Comparison of ENCODE assay signal across 8 cellular contexts in genomic region chr10:24723788-24724380, GRCh38. TPM values are rescaled to one million over a fixed set of nuclear protein-coding genes. Genes with fewer than 3 reads are reported as not detected.
DNase-seq lines count a peak whose midpoint lies in the region; ATAC-seq and TF ChIP-seq lines count a peak whose summit lies in the region.

TSS of gene ARHGAP21 (minus strand) at chr10:24723887. CDS start at chr10:24721899, 1,988 bp downstream.

- H3K27me3 ChIP-seq in suprapubic skin = no peaks in the 10 kb centered on the region

- peak within 1 kb of the TSS; percentile 90 to 98 (median 95) for H3K4me3 Mint-ChIP-seq in naive B cell

- TF ChIP-seq CTCF in fibroblast of mammary gland (conservative IDR thresholded peaks at IDR 0.05; ENCODE audit: control insufficient read depth, insufficient read depth, low read depth, low read length) = no peak
- no peak for TF ChIP-seq CTCF in suprapubic skin (IDR thresholded peaks at IDR 0.05)

- no peaks in the 10 kb centered on the region for H3K36me3 Mint-ChIP-seq in naive B cell

- peak within 1 kb of the TSS; percentile 83 for H3K4me3 ChIP-seq in fibroblast of mammary gland (ENCODE audit: control insufficient read depth, low read depth, low read length)
- H3K4me3 ChIP-seq in suprapubic skin = peak within 1 kb of the TSS; percentile 76

- ATAC-seq in HG03039 (IDR thresholded peaks at IDR 0.05; ENCODE audit: unreplicated experiment) = peak; percentile 25
- ATAC-seq in naive B cell (ENCODE audit: low read depth in 2 of 2) = peak; percentile 8 to 10

- TF ChIP-seq POLR2A in suprapubic skin (IDR thresholded peaks at IDR 0.05) = peak in 1 of 2 donors; percentile 55

- H3K27me3 Mint-ChIP-seq in naive B cell = peaks cover 0 to 4% (median 0%) of the 10 kb centered on the region in 3 donors

- peak; percentile 26 for DNase-seq in activated T-cell treated with anti-CD3 and anti-CD28 coated beads for 1 hour (ENCODE audit: low read depth)
- no peak for DNase-seq in activated T-cell treated with anti-CD3 and anti-CD28 coated beads, Interleukin-2, amount 50 U/mL, for 48 hours
- DNase-seq in NCI-H748 (lab: John Stamatoyannopoulos, UW; ENCODE audit: unreplicated experiment) = peak; percentile 65
- peak; percentile 19 for DNase-seq in activated T-helper 9 cell treated with anti-CD3 and anti-CD28 coated beads, Interleukin-2, amount 50 U/mL, for 16 hours (ENCODE audit: low read depth)
- DNase-seq in fibroblast of mammary gland (ENCODE audit: low read depth) = peak; percentile 84
- peak; percentile 29 for DNase-seq in naive B cell
- peak; percentile 86 to 87 for DNase-seq in suprapubic skin (ENCODE audit: low spot score in 2 of 2)

- H3K9me3 Mint-ChIP-seq in naive B cell = no peaks in the 10 kb centered on the region

- H3K4me1 ChIP-seq in suprapubic skin = peaks cover 40% of the 10 kb centered on the region

- H3K27ac ChIP-seq in suprapubic skin = peak within 1 kb of the TSS; percentile 90

- H3K27ac Mint-ChIP-seq in naive B cell = peak within 1 kb of the TSS; percentile 66 to 98 (median 90)

- WGBS in suprapubic skin = under 1% methylated on average over 30 of the region's 46 CpGs

- H3K36me3 ChIP-seq in suprapubic skin = no peaks in the 10 kb centered on the region

- no peaks in the 10 kb centered on the region for H3K9me3 ChIP-seq in suprapubic skin

- no peak for TF ChIP-seq EP300 in suprapubic skin (IDR thresholded peaks at IDR 0.05)

- H3K4me1 Mint-ChIP-seq in naive B cell = peaks cover 3 to 26% (median 11%) of the 10 kb centered on the region in 3 donors

RNA-seq across cellular contexts. Expression of gene ARHGAP21, which starts in this region (rescaled TPM):
- polyA plus RNA-seq in naive B cell (ENCODE audit: low read depth in 6 of 6) = 1 to 10 TPM in 1 of 6 donors, under 1 TPM in 4, not detected in 1; 0.30 to 2.2 (median 0.56) TPM
- 10 to 100 TPM; 25.9 to 43.4 (median 34.3) TPM for total RNA-seq in suprapubic skin

Comparison
In these comparisons a context has a peak if more than half of its experiments do, and no peak if none do; other contexts are left out.
1. DNase-seq: peak in activated T-cell treated with anti-CD3 and anti-CD28 coated beads for 1 hour (single experiment), NCI-H748 (single experiment), activated T-helper 9 cell treated with anti-CD3 and anti-CD28 coated beads, Interleukin-2, amount 50 U/mL, for 16 hours (single experiment), fibroblast of mammary gland (single experiment), naive B cell (single experiment) and suprapubic skin (2 of 2); none in activated T-cell treated with anti-CD3 and anti-CD28 coated beads, Interleukin-2, amount 50 U/mL, for 48 hours (0 of 2).